Comparison of ENCODE assay signal across 9 cellular contexts in the genomic region with DNA sequence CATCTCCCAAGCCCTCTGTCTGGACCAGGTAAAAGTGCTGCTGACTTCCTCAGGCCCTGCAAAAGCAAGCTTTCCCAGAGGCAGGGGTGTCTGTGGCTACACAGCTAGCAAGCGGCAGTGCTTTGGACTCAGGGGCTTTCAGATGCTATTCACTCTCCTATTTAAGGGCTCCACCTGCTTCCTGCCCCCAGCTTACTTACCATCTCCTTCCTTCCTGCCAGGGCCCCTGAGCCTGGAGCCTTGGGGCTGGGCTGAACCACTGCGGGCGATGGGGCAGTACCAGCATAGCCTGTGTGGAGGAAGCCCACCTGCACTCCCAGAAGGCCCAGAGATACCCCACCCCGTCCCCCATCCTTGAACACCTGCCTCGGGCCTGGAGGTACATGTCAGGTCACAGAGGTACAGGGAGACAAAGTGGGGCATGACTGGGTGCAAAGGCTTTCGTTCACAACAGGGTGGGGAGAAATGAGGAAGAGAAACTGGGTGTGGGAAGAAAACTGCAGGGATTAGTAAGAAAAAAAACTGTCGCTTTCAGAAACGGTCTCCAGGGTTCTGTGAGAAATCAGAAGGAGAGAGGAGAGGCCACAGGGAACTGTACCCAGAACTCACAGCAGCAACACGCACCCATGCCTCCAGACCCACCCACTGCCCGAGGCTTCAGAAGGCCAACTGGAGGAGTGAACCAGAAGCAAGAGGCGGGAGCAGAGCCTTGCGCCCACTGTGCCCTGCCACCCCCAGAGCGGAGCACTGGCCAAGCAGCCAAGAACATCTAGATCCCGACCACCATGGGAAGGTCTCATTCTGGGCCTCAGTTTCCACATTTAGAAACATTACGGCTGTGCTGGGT. TPM values are rescaled to one million over a fixed set of nuclear protein-coding genes. Genes with fewer than 3 reads are reported as not detected.
DNase-seq lines count a peak whose midpoint lies in the region; ATAC-seq and TF ChIP-seq lines count a peak whose summit lies in the region.
"Had no signal": no experiment of that assay in that cellular context is flagged by ENCODE, and none has a peak within 500 bp of the region (broad histone marks: within the 10 kb centered on the region; RNA-seq: fewer than 3 reads in every experiment).

No MANE protein-coding gene starts in this region.

- H3K27ac ChIP-seq in HUES6 (ENCODE audit: low read depth, low read length) (0 out of 2 replicates have a peak overlapping the region, but pooled peaks have one; percentile 16), caudate nucleus (ENCODE audit: low read depth, low read length) (peak overlapping the region; percentile 22), psoas muscle (peak overlapping the region; percentile 95)
- H3K27ac ChIP-seq: KMS-11 had no signal

- intact Hi-C loops in psoas muscle (cut with DNase I): loop anchor here in 1 of 2 donors (5.0 to 10.0 kb wide), 3 partner anchors 50 to 398 kb away; a partner anchor contains a TSS

- H3K9ac ChIP-seq in HUES6 (ENCODE audit: low read length): no peak overlapping the region
- H3K9ac ChIP-seq: KMS-11 had no signal

- peaks cover 56% of the 10 kb centered on the region for H3K36me3 ChIP-seq in HUES6 (ENCODE audit: control insufficient read depth, insufficient read depth, low read length)
- peaks cover 2 to 33% of the 10 kb centered on the region in 2 donors for H3K36me3 ChIP-seq in psoas muscle (ENCODE audit: insufficient read depth in 1 of 2, low read depth in 1 of 2)

- WGBS in psoas muscle, 3 donors: 77% methylated on average over 15 of the region's 15 CpGs

- H3K4me1 ChIP-seq in HUES6 (ENCODE audit: control insufficient read depth, insufficient read depth, low read length): peaks cover 16% of the 10 kb centered on the region
- H3K4me1 ChIP-seq in psoas muscle: peaks cover 78% of the 10 kb centered on the region

- H3K9me3 ChIP-seq in HUES6 (ENCODE audit: control insufficient read depth, insufficient read depth, low read depth, low read length): no peaks in the 10 kb centered on the region
- no peaks in the 10 kb centered on the region for H3K9me3 ChIP-seq in psoas muscle

- no peak for TF ChIP-seq CTCF in GM12864 (IDR thresholded peaks at IDR 0.05; ENCODE audit: low read depth, low read length, missing control alignments)
- TF ChIP-seq CTCF in psoas muscle (IDR thresholded peaks at IDR 0.05): no peak

- ATAC-seq in GM21367 (IDR thresholded peaks at IDR 0.05; ENCODE audit: unreplicated experiment) (peak; percentile 42), psoas muscle (no peak)

- DNase-seq in GM12864 (ENCODE audit: low read depth) (peak; percentile 95), caudate nucleus (lab: John Stamatoyannopoulos, UW) (peak in 1 of 61 donors; percentile 11), psoas muscle (peak in 1 of 2 donors; percentile 41), DMS114 treated with DMSO at 0.1 percent for 48 hours (lab: John Stamatoyannopoulos, UW; ENCODE audit: unreplicated experiment) (no peak), iPS-NIHi7 (ENCODE audit: extremely low spot score) (no peak)
- DNase-seq in central memory CD4-positive, alpha-beta T cell: no peak

- no peaks in the 10 kb centered on the region for H3K27me3 ChIP-seq in HUES6 (ENCODE audit: control insufficient read depth, insufficient read depth, low read length)
- no peaks in the 10 kb centered on the region for H3K27me3 ChIP-seq in psoas muscle (ENCODE audit: insufficient read depth in 3 of 3, low read length in 2 of 3)

- H3K4me3 ChIP-seq in GM12864 (ENCODE audit: low read depth, low read length) (peak overlapping the region; percentile 39), HUES6 (ENCODE audit: low read depth, low read length) (no peak overlapping the region), psoas muscle (no peak overlapping the region)

RNA-seq across cellular contexts. Expression of a gene that starts 49.5 kb away (rescaled TPM):
- total RNA-seq in psoas muscle: 10 to 100 TPM; 25.1 to 36.4 (median 34.9) TPM
- polyA plus RNA-seq in psoas muscle: 10 to 100 TPM; 47.0 to 69.8 (median 55.5) TPM

RNA-seq across cellular contexts. Expression of a gene that starts 49.6 kb away (rescaled TPM):
- total RNA-seq in psoas muscle: 1 to 10 TPM; 1.1 to 5.9 (median 4.1) TPM
- polyA plus RNA-seq in psoas muscle: 1 to 10 TPM; 4.0 to 5.2 (median 4.2) TPM

RNA-seq across cellular contexts. Expression of a gene that starts 52.4 kb away (rescaled TPM):
- 10 to 100 TPM in 1 of 4 donors, 1 to 10 TPM in 3; 7.3 to 11.2 (median 7.7) TPM for total RNA-seq in psoas muscle
- polyA plus RNA-seq in psoas muscle: 10 to 100 TPM in 1 of 3 donors, 1 to 10 TPM in 2; 5.4 to 13.0 (median 6.4) TPM

Comparison
In these comparisons a context has a peak if more than half of its experiments do, and no peak if none do; other contexts are left out.
1. H3K27ac ChIP-seq: peak in every context shown above with its lines; median percentile 95 in psoas muscle; 22 in caudate nucleus; 16 in HUES6.